In the genomic region with DNA sequence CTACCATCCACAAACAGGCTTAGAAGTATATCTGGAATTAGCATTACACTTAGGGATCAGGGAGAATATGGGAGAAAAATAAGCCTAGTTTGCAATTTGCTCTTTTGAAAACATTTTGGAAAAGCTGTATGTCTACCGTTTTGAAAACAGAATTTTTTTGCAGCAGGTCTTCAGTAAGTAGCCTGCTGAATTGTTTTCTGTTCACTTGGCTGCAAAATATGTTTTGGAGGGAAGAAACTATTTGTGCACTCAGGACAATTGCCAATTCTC, we compare ENCODE assay signal across 8 cellular contexts. TPM values are rescaled to one million over a fixed set of nuclear protein-coding genes. Genes with fewer than 3 reads are reported as not detected.
DNase-seq lines count a peak whose midpoint lies in the region; ATAC-seq and TF ChIP-seq lines count a peak whose summit lies in the region.

No MANE protein-coding gene starts in this region.

- H4K20me1 ChIP-seq in DOHH2 (ENCODE audit: control insufficient read depth, insufficient read depth, low read depth, low read length) (no peaks in the 10 kb centered on the region), PC-3 (ENCODE audit: low read length) (no peaks in the 10 kb centered on the region)

- H3K79me2 ChIP-seq in DOHH2 (ENCODE audit: control insufficient read depth, low read length) (peaks cover 93% of the 10 kb centered on the region), PC-3 (ENCODE audit: low read length) (peaks cover 68% of the 10 kb centered on the region)

- TF ChIP-seq CTCF in DOHH2 (IDR thresholded peaks at IDR 0.05; ENCODE audit: low read depth, low read length, poor library complexity, severe bottlenecking), result no peak
- TF ChIP-seq CTCF in PC-3 (conservative IDR thresholded peaks at IDR 0.05; ENCODE audit: low read depth, low read length), result no peak
- no peak for TF ChIP-seq CTCF in epithelial cell of esophagus (IDR thresholded peaks at IDR 0.05; ENCODE audit: insufficient read depth, low read depth, low read length, missing control alignments)
- no peak for TF ChIP-seq CTCF in retinal pigment epithelial cell (conservative IDR thresholded peaks at IDR 0.05; ENCODE audit: low read depth, low read length)

- peaks cover 21% of the 10 kb centered on the region for H3F3A ChIP-seq in DOHH2 (ENCODE audit: control insufficient read depth, insufficient read depth)
- peaks cover 12% of the 10 kb centered on the region for H3F3A ChIP-seq in PC-3 (ENCODE audit: low read length, unreplicated experiment)

- intact Hi-C loops in PC-3 (cut with micrococcal nuclease), result loop anchor here (2.0 to 10.0 kb wide), 2 partner anchors 48 to 98 kb away; a partner anchor contains a TSS

- H3K36me3 ChIP-seq in DOHH2 (ENCODE audit: control insufficient read depth, low read length) (peaks cover 30% of the 10 kb centered on the region), PC-3 (ENCODE audit: low read depth, low read length) (peaks cover 2% of the 10 kb centered on the region)

- H3K27me3 ChIP-seq in DOHH2 (ENCODE audit: control insufficient read depth, low read length) (no peaks in the 10 kb centered on the region), PC-3 (ENCODE audit: low read length) (no peaks in the 10 kb centered on the region)

- BruUV-seq in PC-3 (replicated peaks; lab: Mats Ljungman, UMichigan), result no TSS peak

- H2AFZ ChIP-seq in PC-3 (ENCODE audit: low read length), result peak overlapping the region; percentile 66

- CTCF ChIA-PET in PC-3 (lab: Charles Lee), result interaction anchor here (0.7 to 1.0 kb wide), 3 partner anchors 48 to 493 kb away, joined by 3 read pairs; a partner anchor contains a TSS

- POLR2A ChIA-PET in PC-3 (lab: Charles Lee; ENCODE audit: unreplicated experiment), result interaction anchor here (0.7 kb wide), 1 partner anchor 39 kb away, joined by 3 read pairs; no protein-coding TSS in a partner anchor

- H3K9me2 ChIP-seq in DOHH2 (replicated peaks; ENCODE audit: control insufficient read depth, low read length), result no peaks in the 10 kb centered on the region
- H3K9me2 ChIP-seq in PC-3 (replicated peaks; ENCODE audit: low read length), result no peaks in the 10 kb centered on the region

- H3K4me2 ChIP-seq in DOHH2 (ENCODE audit: low read length), result peak overlapping the region; percentile 85
- H3K4me2 ChIP-seq in PC-3 (ENCODE audit: low read length), result peak overlapping the region; percentile 85

- H3K27ac ChIP-seq in DOHH2 (ENCODE audit: low read depth, low read length) (peak overlapping the region; percentile 91), PC-3 (ENCODE audit: low read length) (peak overlapping the region; percentile 98)

- peak overlapping the region; percentile 70 for H3K4me3 ChIP-seq in DOHH2 (ENCODE audit: low read length)
- H3K4me3 ChIP-seq in PC-3 (ENCODE audit: low read length), result peak overlapping the region; percentile 65
- peak overlapping the region; percentile 38 for H3K4me3 ChIP-seq in epithelial cell of esophagus (ENCODE audit: low read length)
- peak overlapping the region; percentile 44 for H3K4me3 ChIP-seq in retinal pigment epithelial cell (ENCODE audit: low read length)

- H3K4me1 ChIP-seq in DOHH2 (ENCODE audit: control insufficient read depth, low read length) (peaks cover 71% of the 10 kb centered on the region), PC-3 (ENCODE audit: insufficient read depth, low read length) (peaks cover 44% of the 10 kb centered on the region)

- peak overlapping the region; percentile 84 for H3K9ac ChIP-seq in PC-3 (ENCODE audit: low read length)

- H3K9me3 ChIP-seq in DOHH2 (ENCODE audit: control insufficient read depth, insufficient read depth, low read length) (no peaks in the 10 kb centered on the region), PC-3 (ENCODE audit: low read length) (no peaks in the 10 kb centered on the region)

- ATAC-seq in PC-3 (no peak), left lobe of liver (no peak)

- no peak for DNase-seq in PC-3
- DNase-seq in epithelial cell of esophagus (ENCODE audit: low read depth), result no peak
- DNase-seq in retinal pigment epithelial cell (ENCODE audit: low read depth), result no peak
- no peak for DNase-seq in left lobe of liver (ENCODE audit: low spot score)
- no peak for DNase-seq in cortex of kidney (lab: John Stamatoyannopoulos, UW)
- DNase-seq in NCI-H2029 treated with DMSO at 0.1 percent for 48 hours (lab: John Stamatoyannopoulos, UW), result no peak
- no peak for DNase-seq in SHP77 treated with DMSO at 0.1 percent for 48 hours (lab: John Stamatoyannopoulos, UW)

RNA-seq across cellular contexts. Expression of a gene that starts 39.6 kb away (rescaled TPM):
- total RNA-seq in PC-3 (2014; rRNA removed) (54.8 and 59.5 TPM in 2 replicates), left lobe of liver (81.7 TPM)
